Comparison of ENCODE assay signal across 1 cellular context in the genomic region with DNA sequence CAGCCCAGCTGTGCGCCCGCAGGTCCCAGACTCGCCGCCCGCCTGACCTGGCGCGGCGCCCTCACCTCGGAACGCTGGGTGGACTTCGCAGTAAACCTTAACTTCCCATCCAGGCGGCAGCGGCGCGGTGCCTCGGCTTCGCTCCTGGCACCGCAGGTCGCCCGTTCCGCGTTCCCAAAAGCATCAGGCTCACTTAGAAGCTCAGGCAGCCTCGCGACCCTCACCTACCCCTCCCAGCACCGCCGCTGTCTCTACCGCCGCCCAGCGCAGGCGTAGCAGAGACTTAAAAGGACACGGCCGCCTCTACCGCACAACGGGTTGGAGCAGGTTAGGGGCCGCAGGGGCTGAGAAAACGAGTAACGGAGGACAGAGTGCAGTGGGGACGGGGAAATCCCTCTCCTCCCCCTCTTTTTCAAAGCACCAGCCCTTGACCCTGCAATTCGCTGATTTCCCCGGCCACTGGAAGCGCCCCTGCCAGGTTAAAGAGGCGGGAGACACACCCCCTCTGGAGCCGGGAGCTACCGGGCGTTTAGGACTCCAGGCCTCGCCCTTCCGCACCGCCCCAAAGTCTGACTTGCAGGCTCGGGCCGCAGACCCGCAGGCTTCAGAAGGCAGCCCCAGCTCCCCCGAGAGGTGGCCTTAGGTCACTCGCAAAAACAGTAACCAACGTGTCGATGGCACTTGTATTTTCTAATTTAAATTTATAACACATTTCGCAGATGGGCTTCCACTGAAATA.
TF ChIP-seq lines count a peak whose summit lies in the region.

No MANE protein-coding gene starts in this region.

TF ChIP-seq in endothelial cell of umbilical vein, 7 proteins besides CTCF, POLR2A, EP300 and RAD21:
- TF ChIP-seq FOS (IDR thresholded peaks at IDR 0.05; ENCODE audit: borderline replicate concordance, insufficient read depth, low read length) (no peak), EZH2 (IDR thresholded peaks at IDR 0.05; ENCODE audit: borderline replicate concordance, low read depth, low read length, severe bottlenecking) (peak; percentile 42)
